ENCODE assay signal across 26 cellular contexts in genomic region chr2:108820439-108820838, GRCh38.
"Had no signal": no experiment of that assay in that cellular context is flagged by ENCODE, and none has a peak within 500 bp of the region (broad histone marks: within the 10 kb centered on the region; RNA-seq: fewer than 3 reads in every experiment).

No MANE protein-coding gene starts in this region.

- H3K27ac ChIP-seq: colonic mucosa, esophagus muscularis mucosa, foreskin keratinocyte, gastroesophageal sphincter, heart left ventricle, hepatocyte, left lung, neutrophil, parathyroid adenoma, right atrium auricular region, sigmoid colon, spleen, testis, tibial artery had no signal

- H3K27me3 ChIP-seq: colonic mucosa, esophagus muscularis mucosa, foreskin keratinocyte, gastroesophageal sphincter, heart left ventricle, hepatocyte, left lung, neutrophil, right atrium auricular region, sigmoid colon, spleen, testis, tibial artery had no signal

- H3K4me3 ChIP-seq: colonic mucosa, esophagus muscularis mucosa, gastroesophageal sphincter, heart left ventricle, hepatocyte, left lung, mucosa of descending colon, right atrium auricular region, sigmoid colon, spleen, testis, tibial artery had no signal

- H3K9ac ChIP-seq: parathyroid adenoma had no signal

- H3K79me2 ChIP-seq: hepatocyte, parathyroid adenoma had no signal

- H2AFZ ChIP-seq: hepatocyte, parathyroid adenoma had no signal

- H3K36me3 ChIP-seq: colonic mucosa, right atrium auricular region had no signal

- H3K4me1 ChIP-seq: colonic mucosa, esophagus muscularis mucosa, foreskin keratinocyte, gastroesophageal sphincter, heart left ventricle, left lung, parathyroid adenoma, sigmoid colon, spleen, testis, tibial artery had no signal

- H3K9me3 ChIP-seq: colonic mucosa, gastroesophageal sphincter, neutrophil, testis had no signal

- FAIRE-seq: endothelial cell of umbilical vein, kidney had no signal

- H3K4me2 ChIP-seq: hepatocyte had no signal

- ATAC-seq: foreskin keratinocyte; gastroesophageal sphincter; heart left ventricle; left lung; mucosa of descending colon; natural killer cell treated with Interleukin-12 subunit alpha and Interleukin-12 subunit beta and Interleukin-15 and Interleukin-18, amount 100 ng/mL, for 72 hours; stimulated activated memory B cell treated with anti-CD40 and anti-IgM and Interleukin-4, amounts not matched to agents 10 μg/mL and 1 μg/mL and 100 μg/mL, for 72 hours; stimulated activated naive CD8-positive, alpha-beta T cell treated with anti-CD3 and anti-CD28 coated beads, Interleukin-15, Interleukin-2, amounts not matched to agents 100 U/mL and 50 U/mL, for 24 hours had no signal

- DNase-seq: colonic mucosa; dermis blood vessel endothelial cell; effector memory CD4-positive, alpha-beta T cell; foreskin keratinocyte; heart left ventricle; kidney; left lung; mesenchymal stem cell; mucosa of descending colon; naive B cell; sigmoid colon; spleen; stimulated activated CD4-positive, alpha-beta T cell treated with anti-CD3 and anti-CD28 coated beads, Interleukin-4, amount 100 ng/mL, for 4 hours; stimulated activated naive CD8-positive, alpha-beta T cell treated with anti-CD3 and anti-CD28 coated beads, Interleukin-15, Interleukin-2, amounts not matched to agents 100 U/mL and 50 U/mL, for 24 hours; substantia nigra; testis; tibial artery had no signal
